In genomic region chr10:104819731-104820130, GRCh38 we compare ENCODE assay signal across 28 cellular contexts.
"Had no signal": no experiment of that assay in that cellular context is flagged by ENCODE, and none has a peak within 500 bp of the region (broad histone marks: within the 10 kb centered on the region; RNA-seq: fewer than 3 reads in every experiment).

No MANE protein-coding gene starts in this region.

- DNase-seq: activated CD4-positive, alpha-beta T cell treated with anti-CD3 and anti-CD28 coated beads for 36 hours; activated CD8-positive, alpha-beta T cell treated with anti-CD3 and anti-CD28 coated beads, Interleukin-2, amount 10 ng/mL, durations not matched to agents 7 days and 5 days; activated effector memory CD4-positive, alpha-beta T cell treated with anti-CD3 and anti-CD28 coated beads, Interleukin-2, amount 50 U/mL, for 16 hours; activated naive CD4-positive, alpha-beta T cell treated with Interleukin-2 at 50 U/mL for 16 hours; activated naive CD8-positive, alpha-beta T cell treated with anti-CD3 and anti-CD28 coated beads, Interleukin-2, amount 50 U/mL, for 24 hours; activated T-cell treated with anti-CD3 and anti-CD28 coated beads, Interleukin-2, amount 50 U/mL, for 4 hours; amniotic stem cell; body of pancreas; central memory CD4-positive, alpha-beta T cell; Kasumi-1; KBM-7; MV-4-11; NCI-H1092 treated with DMSO at 0.1 percent for 48 hours; NCI-H1417 treated with DMSO at 0.1 percent for 48 hours; NCI-H1694; NCI-H2029 treated with DMSO at 0.1 percent for 48 hours; NCI-H345; NCI-H510A; NCI-H69; NK-92 treated with Interleukin-12 subunit alpha and Interleukin-12 subunit beta, amount 100 ng/mL, for 24 hours; OCI-M1; Right ventricle myocardium superior; SJCRH30; SK-N-SH; T-helper 1 cell; WERI-Rb-1 had no signal

- H3K27me3 ChIP-seq: ascending aorta, body of pancreas, SJCRH30 had no signal

- H3K27ac ChIP-seq: ascending aorta, body of pancreas, RWPE1, SJCRH30, WERI-Rb-1 had no signal

- H3K4me1 ChIP-seq: ascending aorta, SJCRH30 had no signal

- H3K4me3 ChIP-seq: ascending aorta, body of pancreas, SJCRH30 had no signal

- H3K9me3 ChIP-seq: ascending aorta, body of pancreas, SJCRH30, SK-N-SH had no signal

- H3K36me3 ChIP-seq: ascending aorta, SJCRH30, WERI-Rb-1 had no signal
